In genomic region chr9:120478208-120478607, GRCh38 we compare ENCODE assay signal across 12 cellular contexts.
DNase-seq lines count a peak whose midpoint lies in the region; ATAC-seq and TF ChIP-seq lines count a peak whose summit lies in the region.
"Had no signal": no experiment of that assay in that cellular context is flagged by ENCODE, and none has a peak within 500 bp of the region (broad histone marks: within the 10 kb centered on the region; RNA-seq: fewer than 3 reads in every experiment).

No MANE protein-coding gene starts in this region.

- TF ChIP-seq CTCF in cardiac fibroblast (IDR thresholded peaks at IDR 0.05; ENCODE audit: low read depth, low read length), result no peak
- no peak for TF ChIP-seq CTCF in osteoblast (IDR thresholded peaks at IDR 0.05; ENCODE audit: extremely low read depth, low read depth, low read length)

- H3K36me3 ChIP-seq in osteoblast (ENCODE audit: insufficient read depth, low read length), result peaks cover 9% of the 10 kb centered on the region
- H3K36me3 ChIP-seq: breast epithelium had no signal

- intact Hi-C loops in head of caudate nucleus (cut with DNase I), result loop anchor here (5.0 kb wide), 1 partner anchor 1111 kb away; the partner anchor contains the start of gene BRINP1

- no peak overlapping the region for H3K4me3 ChIP-seq in cardiac fibroblast (replicated peaks in 1 of 2; ENCODE audit: low read depth in 2 of 2, low read length in 2 of 2)
- peak overlapping the region; percentile 12 for H3K4me3 ChIP-seq in osteoblast (ENCODE audit: insufficient read depth, low read length)
- H3K4me3 ChIP-seq: BLaER1 treated with 17β-estradiol and CSF1 and Interleukin-3, amounts not matched to agents 10 nM and 100 nM; breast epithelium had no signal

- peaks cover 82% of the 10 kb centered on the region for H3K4me1 ChIP-seq in osteoblast (ENCODE audit: insufficient read depth, low read length)

- peaks cover 16% of the 10 kb centered on the region for H3K79me2 ChIP-seq in osteoblast (ENCODE audit: insufficient read depth, low read length)

- H3K9me3 ChIP-seq in osteoblast (ENCODE audit: low read depth, low read length), result no peaks in the 10 kb centered on the region
- H3K9me3 ChIP-seq: BLaER1 treated with 17β-estradiol and CSF1 and Interleukin-3, amounts not matched to agents 10 nM and 100 nM; breast epithelium had no signal

- H3K27me3 ChIP-seq in osteoblast (ENCODE audit: insufficient read depth, low read length), result no peaks in the 10 kb centered on the region
- H3K27me3 ChIP-seq: BLaER1 treated with 17β-estradiol and CSF1 and Interleukin-3, amounts not matched to agents 10 nM and 100 nM; breast epithelium had no signal

- ATAC-seq in GM21423 (IDR thresholded peaks at IDR 0.05; ENCODE audit: unreplicated experiment), result no peak

- H3K4me2 ChIP-seq in osteoblast (ENCODE audit: insufficient read depth, low read length), result peak overlapping the region; percentile 58

- no peak overlapping the region for H2AFZ ChIP-seq in osteoblast (ENCODE audit: low read length)

- DNase-seq in GF-D8 (lab: John Stamatoyannopoulos, UW), result peak; percentile 32
- peak; percentile 86 for DNase-seq in MV-4-11 (lab: John Stamatoyannopoulos, UW)
- DNase-seq in cardiac fibroblast (ENCODE audit: low read depth in 2 of 2), result peak; percentile 72 to 79
- DNase-seq in osteoblast (ENCODE audit: insufficient read length, low spot score, missing footprints), result no peak
- DNase-seq in inferior parietal cortex (ENCODE audit: extremely low spot score), result no peak
- DNase-seq in head of caudate nucleus, result no peak
- no peak for DNase-seq in G401 (ENCODE audit: low spot score)
- DNase-seq: activated CD4-positive, alpha-beta T cell treated with anti-CD3 and anti-CD28 coated beads, Interleukin-2, amount 50 U/mL, for 1 hour; T-helper 2 cell had no signal

- peak overlapping the region; percentile 72 for H3K27ac ChIP-seq in osteoblast (ENCODE audit: low read depth, low read length)

- in situ Hi-C loops in G401 (cut with HindIII; ENCODE audit: low sequenced_read_pairs), result no loop called here

- no peaks in the 10 kb centered on the region for H4K20me1 ChIP-seq in osteoblast (ENCODE audit: insufficient read depth, low read length)

Comparison
In these comparisons a context has a peak if more than half of its experiments do, and no peak if none do; other contexts are left out.
1. DNase-seq: peak in GF-D8 (single experiment), MV-4-11 (single experiment) and cardiac fibroblast (2 of 2); none in osteoblast (single experiment), inferior parietal cortex (single experiment), head of caudate nucleus (0 of 42) and G401 (single experiment).